ENCODE assay signal across 8 cellular contexts in the genomic region with DNA sequence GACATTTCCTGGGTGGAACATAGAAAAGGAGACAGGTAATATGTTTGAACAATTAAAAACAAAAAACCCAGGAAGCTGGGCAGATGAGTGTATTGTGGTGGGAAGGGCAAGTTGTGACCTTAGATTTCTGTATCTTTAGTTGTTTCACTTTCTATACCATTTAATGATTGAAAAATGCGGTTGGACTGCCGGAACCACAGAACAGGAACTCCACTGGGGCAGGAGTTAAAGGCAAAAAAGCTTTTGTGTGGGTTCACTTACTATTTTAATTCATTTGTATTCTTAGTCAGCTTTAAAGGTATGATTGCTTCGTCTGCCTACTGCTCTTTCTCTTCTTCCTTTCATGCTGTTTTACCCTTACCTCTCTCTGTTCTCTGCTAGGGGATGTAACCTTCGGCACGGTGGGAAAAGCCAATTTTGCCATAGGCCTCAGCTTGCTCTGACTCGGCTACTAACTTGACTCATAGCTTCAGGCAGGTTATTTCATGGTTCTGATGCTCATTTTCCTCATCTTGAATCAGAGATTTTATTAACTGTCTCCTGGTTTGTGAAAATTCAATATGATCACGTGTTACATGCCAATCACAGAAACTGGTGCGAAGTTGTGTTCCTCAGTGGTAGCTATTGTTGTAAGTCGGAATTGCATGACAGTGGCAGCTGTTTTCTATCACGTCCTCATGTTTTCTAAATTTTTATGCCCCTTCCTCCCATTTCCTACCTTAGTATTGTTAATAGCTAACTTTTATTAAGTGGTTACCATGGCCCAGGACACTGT.
DNase-seq lines count a peak whose midpoint lies in the region; ATAC-seq and TF ChIP-seq lines count a peak whose summit lies in the region.

No MANE protein-coding gene starts in this region.

- TF ChIP-seq POLR2A in erythroblast (IDR thresholded peaks at IDR 0.05; ENCODE audit: low read length): no peak

- ATAC-seq in HG03175 (IDR thresholded peaks at IDR 0.05; ENCODE audit: unreplicated experiment): peak; percentile 66

- peak; percentile 65 for DNase-seq in activated CD8-positive, alpha-beta memory T cell treated with anti-CD3 and anti-CD28 coated beads for 24 hours
- no peak for DNase-seq in activated CD8-positive, alpha-beta memory T cell treated with anti-CD3 and anti-CD28 coated beads, Interleukin-2, amount 50 U/mL, for 48 hours
- DNase-seq in T-helper 9 cell (peak; percentile 28), erythroblast (lab: John Stamatoyannopoulos, UW) (peak; percentile 33 to 47), LoVo (ENCODE audit: low spot score) (no peak), iPS-NIHi7 (ENCODE audit: extremely low spot score) (no peak), DMS153 treated with DMSO at 0.1 percent for 48 hours (lab: John Stamatoyannopoulos, UW; ENCODE audit: unreplicated experiment) (no peak)

Comparison
In these comparisons a context has a peak if more than half of its experiments do, and no peak if none do; other contexts are left out.
1. DNase-seq: peak in activated CD8-positive, alpha-beta memory T cell treated with anti-CD3 and anti-CD28 coated beads for 24 hours (single experiment), T-helper 9 cell (single experiment) and erythroblast (2 of 2); none in activated CD8-positive, alpha-beta memory T cell treated with anti-CD3 and anti-CD28 coated beads, Interleukin-2, amount 50 U/mL, for 48 hours (single experiment), LoVo (single experiment), iPS-NIHi7 (single experiment) and DMS153 treated with DMSO at 0.1 percent for 48 hours (single experiment).